ENCODE assay signal across 1 cellular context in genomic region chr2:11822746-11823411, GRCh38.
TF ChIP-seq lines count a peak whose summit lies in the region.

No MANE protein-coding gene starts in this region.

TF ChIP-seq in HCT116, 20 proteins besides CTCF, POLR2A, EP300 and RAD21:
- TF ChIP-seq REST (IDR thresholded peaks at IDR 0.05; ENCODE audit: low read depth) (no peak), FOSL1 (IDR thresholded peaks at IDR 0.05; ENCODE audit: low read depth) (no peak), POLR2AphosphoS5 (IDR thresholded peaks at IDR 0.05; ENCODE audit: low read depth, low read length) (no peak), JUND (IDR thresholded peaks at IDR 0.05) (no peak), ZFX (IDR thresholded peaks at IDR 0.05) (no peak), ZBTB33 (IDR thresholded peaks at IDR 0.05; ENCODE audit: extremely low read depth, insufficient replicate concordance, low read length) (no peak), SIN3A (IDR thresholded peaks at IDR 0.05; ENCODE audit: low read depth) (no peak), EZH2 (IDR thresholded peaks at IDR 0.05) (no peak), EGR1 (IDR thresholded peaks at IDR 0.05; ENCODE audit: low read depth) (no peak), ELF1 (IDR thresholded peaks at IDR 0.05; ENCODE audit: borderline replicate concordance, low read depth) (no peak), ZNF274 (IDR thresholded peaks at IDR 0.05; ENCODE audit: low read depth, low read length) (no peak), TCF7L2 (IDR thresholded peaks at IDR 0.05; ENCODE audit: borderline replicate concordance, extremely low read depth, insufficient read depth, insufficient read length) (no peak), EZH2phosphoT487 (IDR thresholded peaks at IDR 0.05; ENCODE audit: borderline replicate concordance) (no peak), SP1 (IDR thresholded peaks at IDR 0.05; ENCODE audit: low read depth) (no peak), ATF3 (IDR thresholded peaks at IDR 0.05) (no peak), SRF (IDR thresholded peaks at IDR 0.05; ENCODE audit: low read depth) (no peak)
- TF ChIP-seq, protein P1, sequence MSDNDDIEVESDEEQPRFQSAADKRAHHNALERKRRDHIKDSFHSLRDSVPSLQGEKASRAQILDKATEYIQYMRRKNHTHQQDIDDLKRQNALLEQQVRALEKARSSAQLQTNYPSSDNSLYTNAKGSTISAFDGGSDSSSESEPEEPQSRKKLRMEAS (IDR thresholded peaks at IDR 0.05): no peak
